8 cellular contexts compared by ENCODE assay signal in the genomic region with DNA sequence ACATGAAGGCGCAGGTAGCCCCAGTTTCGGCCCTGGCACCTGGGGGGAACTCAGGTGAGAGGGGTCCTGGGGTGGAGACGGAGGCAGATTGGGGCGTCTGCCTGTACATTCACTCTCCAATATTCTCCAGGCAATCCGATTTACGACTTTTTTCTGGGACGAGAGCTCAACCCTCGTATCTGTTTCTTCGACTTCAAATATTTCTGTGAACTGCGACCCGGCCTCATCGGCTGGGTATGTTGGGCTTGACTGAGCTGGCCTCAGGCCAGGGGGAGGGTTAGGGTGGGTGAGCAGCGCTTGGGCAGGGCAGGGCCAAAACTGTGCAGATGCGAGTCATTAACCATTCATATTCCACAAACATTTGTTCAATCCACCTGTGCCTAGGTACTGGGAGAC. TPM values are rescaled to one million over a fixed set of nuclear protein-coding genes. Genes with fewer than 3 reads are reported as not detected.
DNase-seq lines count a peak whose midpoint lies in the region; ATAC-seq and TF ChIP-seq lines count a peak whose summit lies in the region.

No MANE protein-coding gene starts in this region.

- H4K91ac ChIP-seq in IMR-90 (ENCODE audit: insufficient read depth, low read depth, low read length), result no peak overlapping the region

- CTCF ChIA-PET in IMR-90 (lab: Yijun Ruan, JAX), result interaction anchor here (0.6 to 3.5 kb wide), 3 partner anchors 15 to 598 kb away, joined by 3 to 15 read pairs (median 3); a partner anchor contains a TSS

- H3K9me1 ChIP-seq in IMR-90 (ENCODE audit: insufficient read depth, low read length), result 0 out of 2 replicates have a peak, but pooled peaks cover 2% of the 10 kb centered on the region

- intact Hi-C loops in IMR-90 (cut with micrococcal nuclease), result loop anchor here (5.0 kb wide), 1 partner anchor 139 kb away; no protein-coding TSS in a partner anchor

- H3K4ac ChIP-seq in IMR-90 (ENCODE audit: low read depth, low read length), result 0 out of 2 replicates have a peak overlapping the region, but pooled peaks have one; percentile 38

- no peak overlapping the region for H3K23ac ChIP-seq in IMR-90 (ENCODE audit: low read depth, low read length)

- peak overlapping the region; percentile 88 for H3K4me2 ChIP-seq in IMR-90 (ENCODE audit: low read depth, low read length)

- H3K4me3 Mint-ChIP-seq in CD4-positive, CD25-positive, alpha-beta regulatory T cell, result peak overlapping the region; percentile 71 to 91 (median 86)
- peak overlapping the region; percentile 97 for H3K4me3 Mint-ChIP-seq in natural killer cell treated with Interleukin-12 subunit alpha and Interleukin-12 subunit beta and Interleukin-15 and Interleukin-18, amount 100 ng/mL, for 72 hours

- no peak for ATAC-seq in CD4-positive, CD25-positive, alpha-beta regulatory T cell (ENCODE audit: low read depth in 2 of 2)
- ATAC-seq in IMR-90 (ENCODE audit: low read depth) (no peak), GM21786 (IDR thresholded peaks at IDR 0.05; ENCODE audit: unreplicated experiment) (no peak), GM21360 (IDR thresholded peaks at IDR 0.05; ENCODE audit: unreplicated experiment) (no peak)
- no peak for ATAC-seq in natural killer cell treated with Interleukin-12 subunit alpha and Interleukin-12 subunit beta and Interleukin-15 and Interleukin-18, amount 100 ng/mL, for 72 hours

- peaks cover 0 to 29% of the 10 kb centered on the region in 2 experiments for H3K79me1 ChIP-seq in IMR-90 (ENCODE audit: low read depth in 1 of 2, low read length in 2 of 2)

- H2BK5ac ChIP-seq in IMR-90 (ENCODE audit: low read depth, low read length, poor library complexity, severe bottlenecking), result no peak overlapping the region

- H4K20me1 ChIP-seq in IMR-90 (ENCODE audit: insufficient read depth, low read length), result peaks cover 11% of the 10 kb centered on the region; the same call in 1 of the 2 replicates

- no peak overlapping the region for H2AK5ac ChIP-seq in IMR-90 (ENCODE audit: low read depth, low read length)

- no peak overlapping the region for H3K4me3 ChIP-seq in CD4-positive, CD25-positive, alpha-beta regulatory T cell (ENCODE audit: low read depth, low read length)
- no peak overlapping the region for H3K4me3 ChIP-seq in IMR-90 (ENCODE audit: insufficient read depth, low read depth, low read length)
- H3K4me3 ChIP-seq in choroid plexus epithelial cell (ENCODE audit: low read depth, low read length), result peak overlapping the region; percentile 54

- no peaks in the 10 kb centered on the region for H3K9me3 ChIP-seq in CD4-positive, CD25-positive, alpha-beta regulatory T cell (ENCODE audit: control insufficient read depth in 2 of 2, low read length in 2 of 2)
- H3K9me3 ChIP-seq in IMR-90 (ENCODE audit: control insufficient read depth, insufficient read depth, low read length), result no peaks in the 10 kb centered on the region

- H2BK120ac ChIP-seq in IMR-90 (ENCODE audit: low read depth, low read length), result no peak overlapping the region

- H4K8ac ChIP-seq in IMR-90 (ENCODE audit: low read depth in 2 of 2, low read length in 2 of 2), result peak overlapping the region in 1 of 2 experiments; percentile 88; a peak in 2 of 4 replicates

- H3K9me3 Mint-ChIP-seq in CD4-positive, CD25-positive, alpha-beta regulatory T cell, result no peaks in the 10 kb centered on the region
- no peaks in the 10 kb centered on the region for H3K9me3 Mint-ChIP-seq in natural killer cell treated with Interleukin-12 subunit alpha and Interleukin-12 subunit beta and Interleukin-15 and Interleukin-18, amount 100 ng/mL, for 72 hours

- peaks cover 4 to 62% (median 30%) of the 10 kb centered on the region in 4 donors for H3K4me1 Mint-ChIP-seq in CD4-positive, CD25-positive, alpha-beta regulatory T cell
- H3K4me1 Mint-ChIP-seq in natural killer cell treated with Interleukin-12 subunit alpha and Interleukin-12 subunit beta and Interleukin-15 and Interleukin-18, amount 100 ng/mL, for 72 hours (ENCODE audit: low read depth in 2 of 2), result peaks cover 25 to 30% of the 10 kb centered on the region in 2 donors

- H3K27ac Mint-ChIP-seq in CD4-positive, CD25-positive, alpha-beta regulatory T cell, result peak overlapping the region in 2 of 3 donors; percentile 86 to 89
- peak overlapping the region; percentile 10 to 45 for H3K27ac Mint-ChIP-seq in natural killer cell treated with Interleukin-12 subunit alpha and Interleukin-12 subunit beta and Interleukin-15 and Interleukin-18, amount 100 ng/mL, for 72 hours

- TF ChIP-seq POLR2A in IMR-90 (IDR thresholded peaks at IDR 0.05; ENCODE audit: low read depth, low read length), result no peak

- H2BK15ac ChIP-seq in IMR-90 (ENCODE audit: low read depth, low read length), result no peak overlapping the region

- H2AK9ac ChIP-seq in IMR-90 (replicated peaks; ENCODE audit: low read depth, low read length, poor library complexity), result peak overlapping the region; percentile 92

- H2BK20ac ChIP-seq in IMR-90 (ENCODE audit: low read depth, low read length), result no peak overlapping the region

- no peaks in the 10 kb centered on the region for H3K27me3 ChIP-seq in CD4-positive, CD25-positive, alpha-beta regulatory T cell (ENCODE audit: control insufficient read depth, insufficient read depth, low read length)
- no peaks in the 10 kb centered on the region for H3K27me3 ChIP-seq in IMR-90 (ENCODE audit: control insufficient read depth, insufficient read depth, low read length)

- no peak for TF ChIP-seq RAD21 in IMR-90 (IDR thresholded peaks at IDR 0.05; ENCODE audit: low read length)

- H3K9ac ChIP-seq in IMR-90 (ENCODE audit: low read depth, low read length), result 0 out of 2 replicates have a peak overlapping the region, but pooled peaks have one; percentile 16

- H2AFZ ChIP-seq in IMR-90 (replicated peaks; ENCODE audit: low read length, poor library complexity), result peak overlapping the region; percentile 95

- DNase-seq in CD4-positive, CD25-positive, alpha-beta regulatory T cell, result no peak
- no peak for DNase-seq in IMR-90
- no peak for DNase-seq in choroid plexus epithelial cell (ENCODE audit: low read depth)
- peak; percentile 22 for DNase-seq in natural killer cell treated with Interleukin-12 subunit alpha and Interleukin-12 subunit beta and Interleukin-15 and Interleukin-18, amount 100 ng/mL, for 72 hours (ENCODE audit: low spot score)
- DNase-seq in NOMO-1 treated with dmso at 0.1 percent for 144 hours (lab: John Stamatoyannopoulos, UW; ENCODE audit: unreplicated experiment), result no peak
- DNase-seq in dermis blood vessel endothelial cell, result no peak

- TF ChIP-seq CTCF in IMR-90 (conservative IDR thresholded peaks at IDR 0.05; ENCODE audit: low read depth, low read length) (no peak), choroid plexus epithelial cell (conservative IDR thresholded peaks at IDR 0.05; ENCODE audit: low read depth, low read length) (no peak)

- no peak overlapping the region for H3K14ac ChIP-seq in IMR-90 (replicated peaks; ENCODE audit: low read depth, low read length)

- in situ Hi-C loops in IMR-90 (cut with MboI; ENCODE audit: low sequenced_read_pairs), result no loop called here

- BruUV-seq in IMR-90 (replicated peaks; lab: Mats Ljungman, UMichigan), result no TSS peak

- POLR2A ChIA-PET in IMR-90 (lab: Charles Lee; ENCODE audit: unreplicated experiment), result no interaction called here

- H3K36me3 Mint-ChIP-seq in CD4-positive, CD25-positive, alpha-beta regulatory T cell, result peaks cover 8% of the 10 kb centered on the region
- peaks cover under 1% of the 10 kb centered on the region for H3K36me3 Mint-ChIP-seq in natural killer cell treated with Interleukin-12 subunit alpha and Interleukin-12 subunit beta and Interleukin-15 and Interleukin-18, amount 100 ng/mL, for 72 hours

- no peak overlapping the region for H3K18ac ChIP-seq in IMR-90 (ENCODE audit: low read depth, low read length)

- H3K4me1 ChIP-seq in CD4-positive, CD25-positive, alpha-beta regulatory T cell (ENCODE audit: control insufficient read depth, insufficient read depth, low read length, poor library complexity, severe bottlenecking), result peaks cover 55% of the 10 kb centered on the region
- H3K4me1 ChIP-seq in IMR-90 (ENCODE audit: control insufficient read depth, insufficient read depth, low read length), result peaks cover 20% of the 10 kb centered on the region

- whole genome bisulfite sequencing in IMR-90 (ENCODE audit: extremely low coverage in 2 of 2, insufficient read length in 1 of 2), 2 experiments, result no CpG with 5 or more reads among the region's 14 CpGs

- dilution Hi-C loops in IMR-90 (cut with HindIII; ENCODE audit: low sequenced_read_pairs, unreplicated experiment), result no loop called here

- peaks cover 5% of the 10 kb centered on the region for H3K27me3 Mint-ChIP-seq in CD4-positive, CD25-positive, alpha-beta regulatory T cell
- H3K27me3 Mint-ChIP-seq in natural killer cell treated with Interleukin-12 subunit alpha and Interleukin-12 subunit beta and Interleukin-15 and Interleukin-18, amount 100 ng/mL, for 72 hours, result no peaks in the 10 kb centered on the region

- H3K36me3 ChIP-seq in CD4-positive, CD25-positive, alpha-beta regulatory T cell (ENCODE audit: control insufficient read depth, insufficient read depth, low read length), result peaks cover 15% of the 10 kb centered on the region
- H3K36me3 ChIP-seq in IMR-90 (ENCODE audit: control insufficient read depth, insufficient read depth, low read length), result peaks cover 9% of the 10 kb centered on the region

- no peak overlapping the region for H3K27ac ChIP-seq in CD4-positive, CD25-positive, alpha-beta regulatory T cell (ENCODE audit: insufficient read depth, low read length, poor library complexity, severe bottlenecking)
- H3K27ac ChIP-seq in IMR-90 (ENCODE audit: insufficient read depth, low read length), result no peak overlapping the region

- H3K56ac ChIP-seq in IMR-90 (ENCODE audit: extremely low read depth, insufficient read depth, low read length), result no peak overlapping the region

- no peak overlapping the region; the same call in 1 of the 2 replicates for H4K5ac ChIP-seq in IMR-90 (ENCODE audit: low read depth, low read length)

RNA-seq across cellular contexts. Expression of a gene that starts 1.7 kb away (rescaled TPM):
- total RNA-seq in CD4-positive, CD25-positive, alpha-beta regulatory T cell, result 20.2 TPM
- 10 to 100 TPM in 2 of 4 donors, 1 to 10 TPM in 2; 8.0 to 11.1 (median 9.4) TPM for polyA plus RNA-seq in CD4-positive, CD25-positive, alpha-beta regulatory T cell
- total RNA-seq in IMR-90 (2012; rRNA removed) (4.7 and 5.7 TPM in 2 replicates), dermis blood vessel endothelial cell (25.7 and 31.4 TPM in 2 replicates)
- polyA plus RNA-seq in IMR-90 (2012; rRNA removed), result 7.6 and 11.5 TPM in 2 replicates
- 12.0 and 19.9 TPM in 2 replicates for polyA plus RNA-seq in IMR-90 (2012; cell fraction: cytosol; rRNA removed)
- polyA plus RNA-seq in IMR-90 (2012; cell fraction: nucleus; rRNA removed; ENCODE audit: low replicate concordance), result 27.7 and 50.8 TPM in 2 replicates
- 10 to 100 TPM; 18.6 to 30.7 TPM for total RNA-seq in natural killer cell treated with Interleukin-12 subunit alpha and Interleukin-12 subunit beta and Interleukin-15 and Interleukin-18, amount 100 ng/mL, for 72 hours

RNA-seq across cellular contexts. Expression of a gene that starts 4.1 kb away (rescaled TPM):
- total RNA-seq in CD4-positive, CD25-positive, alpha-beta regulatory T cell, result 6.0 TPM
- 10 to 100 TPM; 20.1 to 29.0 (median 22.7) TPM for polyA plus RNA-seq in CD4-positive, CD25-positive, alpha-beta regulatory T cell
- total RNA-seq in IMR-90 (2012; rRNA removed) (3.6 and 3.9 TPM in 2 replicates), dermis blood vessel endothelial cell (8.1 and 13.1 TPM in 2 replicates)
- 5.9 and 7.7 TPM in 2 replicates for polyA plus RNA-seq in IMR-90 (2012; rRNA removed)
- 11.1 and 11.4 TPM in 2 replicates for polyA plus RNA-seq in IMR-90 (2012; cell fraction: cytosol; rRNA removed)
- polyA plus RNA-seq in IMR-90 (2012; cell fraction: nucleus; rRNA removed; ENCODE audit: low replicate concordance), result 2.5 and 10.5 TPM in 2 replicates
- total RNA-seq in natural killer cell treated with Interleukin-12 subunit alpha and Interleukin-12 subunit beta and Interleukin-15 and Interleukin-18, amount 100 ng/mL, for 72 hours, result 10 to 100 TPM in 1 of 2 donors, 1 to 10 TPM in 1; 9.8 to 23.7 TPM

RNA-seq across cellular contexts. Expression of a gene that starts 8.6 kb away (rescaled TPM):
- 1,172 TPM for total RNA-seq in CD4-positive, CD25-positive, alpha-beta regulatory T cell
- 1,000 to 10,000 TPM; 1,003 to 1,125 (median 1,056) TPM for polyA plus RNA-seq in CD4-positive, CD25-positive, alpha-beta regulatory T cell
- total RNA-seq in IMR-90 (2012; rRNA removed) (189 and 285 TPM in 2 replicates), dermis blood vessel endothelial cell (180 and 316 TPM in 2 replicates)
- 652 and 804 TPM in 2 replicates for polyA plus RNA-seq in IMR-90 (2012; rRNA removed)
- polyA plus RNA-seq in IMR-90 (2012; cell fraction: cytosol; rRNA removed), result 812 and 1,747 TPM in 2 replicates
- polyA plus RNA-seq in IMR-90 (2012; cell fraction: nucleus; rRNA removed; ENCODE audit: low replicate concordance), result 249 and 290 TPM in 2 replicates
- total RNA-seq in natural killer cell treated with Interleukin-12 subunit alpha and Interleukin-12 subunit beta and Interleukin-15 and Interleukin-18, amount 100 ng/mL, for 72 hours, result 100 to 1,000 TPM; 681 to 986 TPM

RNA-seq across cellular contexts. Expression of a gene that starts 8.8 kb away (rescaled TPM):
- total RNA-seq in CD4-positive, CD25-positive, alpha-beta regulatory T cell, result 47.7 TPM
- 100 to 1,000 TPM; 104 to 125 (median 111) TPM for polyA plus RNA-seq in CD4-positive, CD25-positive, alpha-beta regulatory T cell
- 54.2 and 55.2 TPM in 2 replicates for total RNA-seq in IMR-90 (2012; rRNA removed)
- 51.5 and 56.8 TPM in 2 replicates for polyA plus RNA-seq in IMR-90 (2012; rRNA removed)
- polyA plus RNA-seq in IMR-90 (2012; cell fraction: cytosol; rRNA removed), result 39.1 and 52.5 TPM in 2 replicates
- polyA plus RNA-seq in IMR-90 (2012; cell fraction: nucleus; rRNA removed; ENCODE audit: low replicate concordance), result 24.5 and 42.4 TPM in 2 replicates
- 10 to 100 TPM; 77.8 to 80.4 TPM for total RNA-seq in natural killer cell treated with Interleukin-12 subunit alpha and Interleukin-12 subunit beta and Interleukin-15 and Interleukin-18, amount 100 ng/mL, for 72 hours
- 51.8 and 59.2 TPM in 2 replicates for total RNA-seq in dermis blood vessel endothelial cell

RNA-seq across cellular contexts. Expression of a gene that starts 17.3 kb away (rescaled TPM):
- 234 TPM for total RNA-seq in CD4-positive, CD25-positive, alpha-beta regulatory T cell
- 100 to 1,000 TPM in 1 of 4 donors, 10 to 100 TPM in 3; 84.2 to 109 (median 96.3) TPM for polyA plus RNA-seq in CD4-positive, CD25-positive, alpha-beta regulatory T cell
- total RNA-seq in IMR-90 (2012; rRNA removed), result 82.5 and 113 TPM in 2 replicates
- 56.3 and 71.2 TPM in 2 replicates for polyA plus RNA-seq in IMR-90 (2012; rRNA removed)
- 72.8 and 96.0 TPM in 2 replicates for polyA plus RNA-seq in IMR-90 (2012; cell fraction: cytosol; rRNA removed)
- polyA plus RNA-seq in IMR-90 (2012; cell fraction: nucleus; rRNA removed; ENCODE audit: low replicate concordance), result 76.6 and 194 TPM in 2 replicates
- total RNA-seq in natural killer cell treated with Interleukin-12 subunit alpha and Interleukin-12 subunit beta and Interleukin-15 and Interleukin-18, amount 100 ng/mL, for 72 hours, result 100 to 1,000 TPM; 132 to 149 TPM
- 319 and 409 TPM in 2 replicates for total RNA-seq in dermis blood vessel endothelial cell
